Comparison of ENCODE assay signal across 2 cellular contexts in the genomic region with DNA sequence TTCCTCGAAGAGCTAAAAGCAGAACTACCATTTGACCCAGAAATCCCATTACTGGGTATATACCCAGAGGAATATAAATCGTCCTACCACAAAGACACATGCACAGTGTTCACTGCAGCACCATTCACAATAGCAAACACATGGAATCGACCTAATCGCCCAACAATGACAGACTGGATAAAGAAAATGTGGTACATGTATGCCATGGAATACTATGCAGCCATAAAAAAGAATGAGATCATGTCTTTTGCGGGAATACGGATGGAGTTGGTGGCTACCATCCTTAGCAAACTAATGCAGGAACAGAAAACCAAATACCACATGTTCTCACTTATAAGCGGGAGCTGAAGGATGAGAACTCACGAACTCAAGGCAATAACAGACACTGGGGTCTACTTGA.
TF ChIP-seq lines count a peak whose summit lies in the region.

No MANE protein-coding gene starts in this region.

TF ChIP-seq in HEK293, 187 proteins besides CTCF, POLR2A, EP300 and RAD21:
- TF ChIP-seq ZNF146 (tag by site-specific recombination; IDR thresholded peaks at IDR 0.05): peak; percentile 37; the same call in 1 of the 2 replicates

TF ChIP-seq in WTC11, 78 proteins besides CTCF, POLR2A, EP300 and RAD21:
- 0 out of 2 replicates have a peak, but pooled peaks have one; percentile 9 for TF ChIP-seq GTF2I (CRISPR knock-in tag; conservative IDR thresholded peaks at IDR 0.05)
